ENCODE assay signal across 1 cellular context in genomic region chr11:107598225-107599139, GRCh38.
TF ChIP-seq lines count a peak whose summit lies in the region.

No MANE protein-coding gene starts in this region.

TF ChIP-seq in HepG2, 621 proteins besides CTCF, POLR2A, EP300 and RAD21 (continued from another document):
- TF ChIP-seq ZNF382 (CRISPR knock-in tag; IDR thresholded peaks at IDR 0.05; ENCODE audit: borderline replicate concordance) = no peak
